Comparison of ENCODE assay signal across 15 cellular contexts in the genomic region with DNA sequence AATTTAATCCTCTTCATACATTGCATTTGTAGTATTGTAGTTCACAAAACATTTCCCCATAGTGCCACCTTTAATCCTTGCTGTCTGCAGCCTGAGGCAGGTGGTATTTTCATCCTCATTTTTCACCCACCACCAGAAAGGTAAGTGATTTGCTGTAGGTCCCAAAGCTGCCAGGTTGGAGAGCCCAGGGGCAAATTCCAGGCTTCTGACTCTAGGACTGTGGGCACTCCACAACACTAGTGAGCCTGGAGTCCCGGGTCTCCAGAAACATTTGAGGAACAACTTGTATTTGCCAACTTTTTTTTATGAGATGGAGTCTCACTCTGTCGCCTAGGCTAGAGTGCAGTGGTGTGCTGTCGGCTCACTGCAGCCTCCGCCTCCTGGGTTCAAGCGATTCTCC. TPM values are rescaled to one million over a fixed set of nuclear protein-coding genes. Genes with fewer than 3 reads are reported as not detected.
A peak's percentile ranks its signal among the peaks of the same experiment; 100 is the strongest.
DNase-seq lines count a peak whose midpoint lies in the region; ATAC-seq and TF ChIP-seq lines count a peak whose summit lies in the region.
"Had no signal": no experiment of that assay in that cellular context is flagged by ENCODE, and none has a peak within 500 bp of the region (broad histone marks: within the 10 kb centered on the region; RNA-seq: fewer than 3 reads in every experiment).

No MANE protein-coding gene starts in this region.

- H3K27me3 ChIP-seq in foreskin keratinocyte, result no peaks in the 10 kb centered on the region

- no peak for TF ChIP-seq CTCF in foreskin keratinocyte (conservative IDR thresholded peaks at IDR 0.05)

- H3K4me1 ChIP-seq in foreskin keratinocyte, result peaks cover 21% of the 10 kb centered on the region

- DNase-seq in stimulated activated naive CD8-positive, alpha-beta T cell treated with anti-CD3 and anti-CD28 coated beads, Interleukin-15, Interleukin-2, amounts not matched to agents 100 U/mL and 50 U/mL, for 24 hours, result no peak
- DNase-seq in T-helper 17 cell, result no peak
- peak in 1 of 2 donors; percentile 32 for DNase-seq in foreskin keratinocyte
- no peak for DNase-seq in NCI-H146 (lab: John Stamatoyannopoulos, UW)
- DNase-seq in left cardiac atrium, result no peak
- DNase-seq: DMS153, GOT3, naive B cell had no signal

- ATAC-seq in stimulated activated naive CD8-positive, alpha-beta T cell treated with anti-CD3 and anti-CD28 coated beads, Interleukin-15, Interleukin-2, amounts not matched to agents 100 U/mL and 50 U/mL, for 24 hours, result no peak
- ATAC-seq in T-helper 17 cell (no peak), foreskin keratinocyte (peak; percentile 29), HG03460 (IDR thresholded peaks at IDR 0.05; ENCODE audit: unreplicated experiment) (no peak), GM18867 (IDR thresholded peaks at IDR 0.05; ENCODE audit: unreplicated experiment) (no peak), left cardiac atrium (no peak)
- ATAC-seq: left lobe of liver, Right ventricle myocardium inferior had no signal

- no peak overlapping the region for H3K4me3 Mint-ChIP-seq in stimulated activated naive CD8-positive, alpha-beta T cell treated with anti-CD3 and anti-CD28 coated beads, Interleukin-15, Interleukin-2, amounts not matched to agents 100 ng/mL and 50 ng/mL, for 24 hours
- H3K4me3 Mint-ChIP-seq in T-helper 17 cell, result no peak overlapping the region
- H3K4me3 Mint-ChIP-seq: T-helper 2 cell treated with Interferon-gamma antibody and Interleukin-4, amounts not matched to agents 5 μg/mL and 100 μg/mL, for 36 hours had no signal

- H3K9me3 ChIP-seq in T-helper 17 cell (ENCODE audit: control insufficient read depth, low read length, poor library complexity, severe bottlenecking), result no peaks in the 10 kb centered on the region

- peaks cover 73% of the 10 kb centered on the region for H3K4me1 Mint-ChIP-seq in stimulated activated naive CD8-positive, alpha-beta T cell treated with anti-CD3 and anti-CD28 coated beads, Interleukin-15, Interleukin-2, amounts not matched to agents 100 ng/mL and 50 ng/mL, for 24 hours (ENCODE audit: low read depth)
- peaks cover 48% of the 10 kb centered on the region for H3K4me1 Mint-ChIP-seq in T-helper 17 cell

- peaks cover 50% of the 10 kb centered on the region for H3K36me3 Mint-ChIP-seq in stimulated activated naive CD8-positive, alpha-beta T cell treated with anti-CD3 and anti-CD28 coated beads, Interleukin-15, Interleukin-2, amounts not matched to agents 100 ng/mL and 50 ng/mL, for 24 hours (ENCODE audit: low read depth)
- peaks cover 2% of the 10 kb centered on the region for H3K36me3 Mint-ChIP-seq in T-helper 17 cell (ENCODE audit: low read depth)
- H3K36me3 Mint-ChIP-seq: naive B cell had no signal

- no peaks in the 10 kb centered on the region for H3K27me3 Mint-ChIP-seq in stimulated activated naive CD8-positive, alpha-beta T cell treated with anti-CD3 and anti-CD28 coated beads, Interleukin-15, Interleukin-2, amounts not matched to agents 100 ng/mL and 50 ng/mL, for 24 hours
- H3K27me3 Mint-ChIP-seq in T-helper 17 cell, result no peaks in the 10 kb centered on the region
- H3K27me3 Mint-ChIP-seq: naive B cell had no signal

- no peaks in the 10 kb centered on the region for H3K9me3 Mint-ChIP-seq in stimulated activated naive CD8-positive, alpha-beta T cell treated with anti-CD3 and anti-CD28 coated beads, Interleukin-15, Interleukin-2, amounts not matched to agents 100 ng/mL and 50 ng/mL, for 24 hours
- H3K9me3 Mint-ChIP-seq: activated T-helper 2 cell treated with anti-CD3 and anti-CD28 coated beads, Interferon-gamma antibody, Interleukin-2, Interleukin-4, amounts not matched to agents 10 μg/mL and 5 μg/mL and 100 μg/mL, durations not matched to agents 14 hours and 24 hours and 36 hours; naive B cell; T-helper 2 cell treated with Interferon-gamma antibody and Interleukin-4, amounts not matched to agents 5 μg/mL and 100 μg/mL, for 36 hours had no signal

- intact Hi-C loops in left cardiac atrium (cut with DNase I), result no loop called here

- no peak overlapping the region for H3K27ac ChIP-seq in foreskin keratinocyte

- H3K27ac Mint-ChIP-seq in stimulated activated naive CD8-positive, alpha-beta T cell treated with anti-CD3 and anti-CD28 coated beads, Interleukin-15, Interleukin-2, amounts not matched to agents 100 ng/mL and 50 ng/mL, for 24 hours, result peak overlapping the region; percentile 70
- peak overlapping the region; percentile 47 for H3K27ac Mint-ChIP-seq in T-helper 17 cell
- H3K27ac Mint-ChIP-seq: activated T-helper 2 cell treated with anti-CD3 and anti-CD28 coated beads, Interferon-gamma antibody, Interleukin-2, Interleukin-4, amounts not matched to agents 10 μg/mL and 5 μg/mL and 100 μg/mL, durations not matched to agents 14 hours and 24 hours and 36 hours; T-helper 2 cell treated with Interferon-gamma antibody and Interleukin-4, amounts not matched to agents 5 μg/mL and 100 μg/mL, for 36 hours had no signal

RNA-seq across cellular contexts. Expression of gene ILF3, which starts 6.2 kb away (rescaled TPM):
- total RNA-seq in T-helper 17 cell (100 to 1,000 TPM; 428 to 456 TPM), foreskin keratinocyte (189 and 218 TPM in 2 replicates), left cardiac atrium (100 to 1,000 TPM; 108 to 144 TPM)
- polyA plus RNA-seq in foreskin keratinocyte, result 137 and 162 TPM in 2 replicates

RNA-seq across cellular contexts. Expression of gene SLC44A2, which starts 35.0 kb away (rescaled TPM):
- total RNA-seq in T-helper 17 cell (100 to 1,000 TPM; 186 to 200 TPM), foreskin keratinocyte (136 and 141 TPM in 2 replicates), left cardiac atrium (10 to 100 TPM; 83.9 to 97.3 TPM)
- 130 and 138 TPM in 2 replicates for polyA plus RNA-seq in foreskin keratinocyte

RNA-seq across cellular contexts. Expression of gene QTRT1, which starts 40.9 kb away (rescaled TPM):
- total RNA-seq in T-helper 17 cell (10 to 100 TPM; 49.4 to 56.9 TPM), foreskin keratinocyte (30.4 and 35.8 TPM in 2 replicates), left cardiac atrium (10 to 100 TPM; 24.7 to 28.2 TPM)
- 46.4 and 49.4 TPM in 2 replicates for polyA plus RNA-seq in foreskin keratinocyte

RNA-seq across cellular contexts. Expression of gene DNM2, which starts 57.5 kb away (rescaled TPM):
- total RNA-seq in T-helper 17 cell (100 to 1,000 TPM; 267 to 273 TPM), foreskin keratinocyte (96.1 and 96.7 TPM in 2 replicates), left cardiac atrium (100 to 1,000 TPM; 125 to 186 TPM)
- polyA plus RNA-seq in foreskin keratinocyte, result 66.5 and 68.6 TPM in 2 replicates
